Comparison of ENCODE assay signal across 8 cellular contexts in the genomic region with DNA sequence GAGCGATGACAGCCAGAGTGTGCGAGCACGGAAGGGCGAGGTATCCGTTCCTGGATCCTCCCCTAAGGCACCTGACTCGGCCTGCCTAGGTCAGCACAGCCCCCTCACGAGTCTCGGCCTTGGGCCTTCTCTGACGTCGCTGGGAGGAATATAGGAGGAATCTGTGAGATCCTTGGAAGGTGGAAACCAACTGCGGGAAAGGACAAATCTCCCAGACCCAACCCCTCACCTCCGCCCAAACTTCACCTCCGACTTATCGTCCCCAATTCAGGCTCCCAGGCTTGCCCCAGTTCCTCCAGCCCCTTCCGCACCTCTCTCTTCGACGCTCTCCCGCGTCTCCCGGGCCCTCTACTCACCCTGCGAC. TPM values are rescaled to one million over a fixed set of nuclear protein-coding genes. Genes with fewer than 3 reads are reported as not detected.
A peak's percentile ranks its signal among the peaks of the same experiment; 100 is the strongest.
DNase-seq lines count a peak whose midpoint lies in the region; ATAC-seq and TF ChIP-seq lines count a peak whose summit lies in the region.

No MANE protein-coding gene starts in this region.

- peak overlapping the region; percentile 100 for H3K4me3 Mint-ChIP-seq in activated B cell treated with CpG ODN at 0.5 μM for 24 hours
- H3K4me3 Mint-ChIP-seq in memory B cell: peak overlapping the region; percentile 96

- no peaks in the 10 kb centered on the region for H3K9me3 Mint-ChIP-seq in activated B cell treated with CpG ODN at 0.5 μM for 24 hours
- no peaks in the 10 kb centered on the region for H3K9me3 Mint-ChIP-seq in memory B cell

- POLR2A ChIA-PET in activated B cell treated with CpG ODN at 0.5 μM for 24 hours (lab: Charles Lee): interaction anchor here (0.7 to 2.0 kb wide), 10 partner anchors 9 to 659 kb away, joined by 3 to 15 read pairs (median 6); partner anchors contain the start of genes CA14, FALEC and RPRD2

- H3K36me3 ChIP-seq in stomach smooth muscle (ENCODE audit: control insufficient read depth in 2 of 2, insufficient read depth in 2 of 2, low read length in 2 of 2): peaks cover 23 to 25% of the 10 kb centered on the region in 2 donors

- H3K36me3 Mint-ChIP-seq in activated B cell treated with CpG ODN at 0.5 μM for 24 hours (ENCODE audit: low read depth) (peaks cover 44% of the 10 kb centered on the region), memory B cell (peaks cover 14% of the 10 kb centered on the region)

- intact Hi-C loops in activated B cell treated with CpG ODN at 0.5 μM for 24 hours (cut with micrococcal nuclease): loop anchor here (5.0 kb wide), 1 partner anchor 94 kb away; the partner anchor contains the start of gene RPRD2

- peak overlapping the region; percentile 93 to 97 for H3K9ac ChIP-seq in stomach smooth muscle (ENCODE audit: low read length in 2 of 2)

- peak; percentile 14 for ATAC-seq in GM18517 (IDR thresholded peaks at IDR 0.05; ENCODE audit: unreplicated experiment)
- peak; percentile 18 for ATAC-seq in HG03196 (IDR thresholded peaks at IDR 0.05; ENCODE audit: unreplicated experiment)
- peak; percentile 25 for ATAC-seq in activated B cell treated with CpG ODN at 0.5 μM for 24 hours (ENCODE audit: low read depth)
- ATAC-seq in memory B cell (ENCODE audit: low read depth): peak; percentile 63

- H3K4me1 Mint-ChIP-seq in activated B cell treated with CpG ODN at 0.5 μM for 24 hours (peaks cover 32% of the 10 kb centered on the region), memory B cell (peaks cover 21% of the 10 kb centered on the region)

- no peaks in the 10 kb centered on the region for H3K9me3 ChIP-seq in stomach smooth muscle (ENCODE audit: control insufficient read depth in 2 of 2, low read length in 2 of 2)

- H3K27me3 ChIP-seq in stomach smooth muscle (ENCODE audit: control insufficient read depth in 1 of 2, insufficient read depth in 2 of 2, low read length in 2 of 2): no peaks in the 10 kb centered on the region

- H3K4me1 ChIP-seq in stomach smooth muscle (ENCODE audit: control insufficient read depth, insufficient read depth, low read length): peaks cover 29% of the 10 kb centered on the region

- TF ChIP-seq CTCF in activated B cell treated with CpG ODN at 0.5 μM for 24 hours (IDR thresholded peaks at IDR 0.05): no peak

- DNase-seq in activated B cell treated with CpG ODN at 0.5 μM for 24 hours (no peak), dermis microvascular lymphatic vessel endothelial cell (ENCODE audit: low read depth in 2 of 2) (peak; percentile 48 to 64), memory B cell (ENCODE audit: low spot score in 2 of 2) (peak; percentile 34 to 45), cortex of kidney (lab: John Stamatoyannopoulos, UW) (no peak), GDM1 (lab: John Stamatoyannopoulos, UW) (no peak)

- H3K27ac ChIP-seq in stomach smooth muscle (ENCODE audit: low read length): peak overlapping the region; percentile 94

- CTCF ChIA-PET in activated B cell treated with CpG ODN at 0.5 μM for 24 hours (lab: Charles Lee): no interaction called here

- peak overlapping the region; percentile 94 for H3K27ac Mint-ChIP-seq in activated B cell treated with CpG ODN at 0.5 μM for 24 hours
- H3K27ac Mint-ChIP-seq in memory B cell: peak overlapping the region; percentile 95

- peaks cover 4% of the 10 kb centered on the region for H3K27me3 Mint-ChIP-seq in activated B cell treated with CpG ODN at 0.5 μM for 24 hours
- H3K27me3 Mint-ChIP-seq in memory B cell: no peaks in the 10 kb centered on the region

- H3K4me3 ChIP-seq in stomach smooth muscle (ENCODE audit: low read length in 2 of 2): peak overlapping the region; percentile 76 to 97

RNA-seq across cellular contexts. Expression of gene APH1A, which starts 0.5 kb away (rescaled TPM):
- total RNA-seq in activated B cell treated with CpG ODN at 0.5 μM for 24 hours: 145 TPM in 2 replicates
- 139 and 159 TPM in 2 replicates for total RNA-seq in dermis microvascular lymphatic vessel endothelial cell

RNA-seq across cellular contexts. Expression of gene C1orf54, which starts 4.3 kb away (rescaled TPM):
- total RNA-seq in activated B cell treated with CpG ODN at 0.5 μM for 24 hours: 0.38 and 0.39 TPM in 2 replicates
- 8.1 and 11.8 TPM in 2 replicates for total RNA-seq in dermis microvascular lymphatic vessel endothelial cell

RNA-seq across cellular contexts. Expression of gene CA14, which starts 10.8 kb away (rescaled TPM):
- not detected in 2 replicates for total RNA-seq in activated B cell treated with CpG ODN at 0.5 μM for 24 hours
- not detected in 2 replicates for total RNA-seq in dermis microvascular lymphatic vessel endothelial cell

RNA-seq across cellular contexts. Expression of gene CIART, which starts 14.0 kb away (rescaled TPM):
- total RNA-seq in activated B cell treated with CpG ODN at 0.5 μM for 24 hours (0.20 and 1.0 TPM in 2 replicates), dermis microvascular lymphatic vessel endothelial cell (0.77 and 2.0 TPM in 2 replicates)

RNA-seq across cellular contexts. Expression of gene MRPS21, which starts 25.3 kb away (rescaled TPM):
- total RNA-seq in activated B cell treated with CpG ODN at 0.5 μM for 24 hours (66.8 and 69.2 TPM in 2 replicates), dermis microvascular lymphatic vessel endothelial cell (39.4 and 47.4 TPM in 2 replicates)

Comparison
In these comparisons a context has a peak if more than half of its experiments do, and no peak if none do; other contexts are left out.
1. DNase-seq: peak in dermis microvascular lymphatic vessel endothelial cell (2 of 2) and memory B cell (2 of 2); none in activated B cell treated with CpG ODN at 0.5 μM for 24 hours (single experiment), cortex of kidney (single experiment) and GDM1 (single experiment).
2. Peak in every context shown above with its lines, with median percentiles within 50 percentile points of each other: ATAC-seq.